ENCODE assay signal across 8 cellular contexts in genomic region chrX:152821145-152821765, GRCh38. TPM values are rescaled to one million over a fixed set of nuclear protein-coding genes. Genes with fewer than 3 reads are reported as not detected.
DNase-seq lines count a peak whose midpoint lies in the region; ATAC-seq, FAIRE-seq and TF ChIP-seq lines count a peak whose summit lies in the region.

No MANE protein-coding gene starts in this region.

- TF ChIP-seq CTCF in A549 (IDR thresholded peaks at IDR 0.05) (peak; percentile 56), GM06990 (IDR thresholded peaks at IDR 0.05; ENCODE audit: insufficient read depth, low read length, poor library complexity, severe bottlenecking) (peak; percentile 75)

- H3K4me1 ChIP-seq in A549: no peaks in the 10 kb centered on the region

- H3K4me3 ChIP-seq in A549 (no peak overlapping the region), GM06990 (replicated peaks; ENCODE audit: low read depth, low read length) (no peak overlapping the region)

- TF ChIP-seq RAD21 in A549 (conservative IDR thresholded peaks at IDR 0.05 in 1 of 2, IDR thresholded peaks at IDR 0.05 in 1 of 2): peak; percentile 59 to 67

- no peaks in the 10 kb centered on the region for H3K36me3 ChIP-seq in GM06990 (ENCODE audit: control insufficient read depth, insufficient read depth, low read length)

- H3K4me2 ChIP-seq in A549: no peak overlapping the region

- CTCF ChIA-PET in A549 (lab: Yijun Ruan, JAX): interaction anchor here (0.6 to 3.0 kb wide), 17 partner anchors 9 to 1316 kb away, joined by 3 to 15 read pairs (median 4); partner anchors contain the start of genes CETN2 and NSDHL

- H3K27ac ChIP-seq in A549: no peak overlapping the region

- TF ChIP-seq EP300 in A549 (IDR thresholded peaks at IDR 0.05): no peak

- POLR2A ChIA-PET in A549 (lab: Yijun Ruan, JAX): interaction anchor here (1.6 kb wide), 1 partner anchor 9 kb away, joined by 3 read pairs; the partner anchor contains the start of genes CETN2 and NSDHL

- WGBS in A549 (ENCODE audit: missing lambda C conversion rate): 14% methylated on average over 3 of the region's 3 CpGs

- ATAC-seq in A549 (peak; percentile 66 to 76; a peak in 4 of 6 replicates), GM18505 (IDR thresholded peaks at IDR 0.05; ENCODE audit: unreplicated experiment) (no peak)

- no peaks in the 10 kb centered on the region for H3K27me3 ChIP-seq in GM06990 (replicated peaks; ENCODE audit: control insufficient read depth, insufficient read depth, low read length)

- peak; percentile 97 for FAIRE-seq in A549 (lab: Jason Lieb, UNC)

- TF ChIP-seq POLR2A in A549 (IDR thresholded peaks at IDR 0.05; ENCODE audit: low read length) (no peak), GM18505 (IDR thresholded peaks at IDR 0.05; ENCODE audit: borderline replicate concordance, extremely low read depth, insufficient read depth, insufficient read length) (no peak)

- no peaks in the 10 kb centered on the region for H3K9me3 ChIP-seq in A549

- DNase-seq in A549 (ENCODE audit: low read depth in 1 of 2, low spot score in 1 of 2) (peak; percentile 47 to 54), GM06990 (ENCODE audit: extremely low read depth, insufficient read length) (no peak), NCI-H146 treated with DMSO at 0.1 percent for 48 hours (lab: John Stamatoyannopoulos, UW; ENCODE audit: unreplicated experiment) (peak; percentile 4), amniotic epithelial cell (ENCODE audit: low read depth) (peak; percentile 14), medulla oblongata (ENCODE audit: extremely low spot score) (peak; percentile 9), GF-D8 (lab: John Stamatoyannopoulos, UW) (no peak), activated gamma-delta T cell (lab: John Stamatoyannopoulos, UW) (no peak)

TF ChIP-seq in A549, 52 proteins besides CTCF, POLR2A, EP300 and RAD21:
- TF ChIP-seq SMC3 (IDR thresholded peaks at IDR 0.05): peak; percentile 33; the same call in 2 of the 3 replicates
- TF ChIP-seq TFCP2L1 (CRISPR knock-in tag; IDR thresholded peaks at IDR 0.05): no peak

RNA-seq across cellular contexts. Expression of gene CETN2, which starts 9.3 kb away (rescaled TPM):
- polyA plus RNA-seq in A549 (2011; rRNA removed) (64.7 and 69.2 TPM in 2 replicates), A549 (2017; fragmentation: RNase III; extraction: RNeasy Plus Mini Kit Qiagen cat#74134 plus additional on column Dnase treatment) (77.8 to 87.3 TPM (median 82.6 TPM) in 3 replicates)
- polyA plus RNA-seq in A549 (2012; cell fraction: cytosol; rRNA removed): 23.6 and 25.2 TPM in 2 replicates
- 6.3 and 9.7 TPM in 2 replicates for polyA plus RNA-seq in A549 (2012; cell fraction: nucleus; rRNA removed)
- polyA minus RNA-seq in A549 (2011; rRNA and poly(A)+ RNA removed): 6.9 TPM in 2 replicates

RNA-seq across cellular contexts. Expression of gene NSDHL, which starts 9.6 kb away (rescaled TPM):
- 24.9 and 26.9 TPM in 2 replicates for polyA plus RNA-seq in A549 (2011; rRNA removed)
- polyA plus RNA-seq in A549 (2012; cell fraction: cytosol; rRNA removed): 38.5 and 39.1 TPM in 2 replicates
- 39.5 and 46.0 TPM in 2 replicates for polyA plus RNA-seq in A549 (2012; cell fraction: nucleus; rRNA removed)
- 43.0 to 51.3 TPM (median 50.5 TPM) in 3 replicates for polyA plus RNA-seq in A549 (2017; fragmentation: RNase III; extraction: RNeasy Plus Mini Kit Qiagen cat#74134 plus additional on column Dnase treatment)
- 16.5 and 21.6 TPM in 2 replicates for polyA minus RNA-seq in A549 (2011; rRNA and poly(A)+ RNA removed)

RNA-seq across cellular contexts. Expression of gene MAGEA6, which starts 51.8 kb away (rescaled TPM):
- polyA plus RNA-seq in A549 (2011; rRNA removed) (15.2 and 21.2 TPM in 2 replicates), A549 (2017; fragmentation: RNase III; extraction: RNeasy Plus Mini Kit Qiagen cat#74134 plus additional on column Dnase treatment) (10.2 to 11.3 TPM (median 10.9 TPM) in 3 replicates)
- 7.4 and 8.6 TPM in 2 replicates for polyA plus RNA-seq in A549 (2012; cell fraction: cytosol; rRNA removed)
- polyA plus RNA-seq in A549 (2012; cell fraction: nucleus; rRNA removed): 5.9 and 6.1 TPM in 2 replicates
- 9.6 and 12.0 TPM in 2 replicates for polyA minus RNA-seq in A549 (2011; rRNA and poly(A)+ RNA removed)

Comparison
In these comparisons a context has a peak if more than half of its experiments do, and no peak if none do; other contexts are left out.
1. DNase-seq: peak in A549 (2 of 2), NCI-H146 treated with DMSO at 0.1 percent for 48 hours (single experiment), amniotic epithelial cell (single experiment) and medulla oblongata (single experiment); none in GM06990 (single experiment), GF-D8 (single experiment) and activated gamma-delta T cell (single experiment).